20 cellular contexts compared by ENCODE assay signal in genomic region chr6:30198166-30199084, GRCh38. TPM values are rescaled to one million over a fixed set of nuclear protein-coding genes. Genes with fewer than 3 reads are reported as not detected.
DNase-seq lines count a peak whose midpoint lies in the region; ATAC-seq and TF ChIP-seq lines count a peak whose summit lies in the region.
"Had no signal": no experiment of that assay in that cellular context is flagged by ENCODE, and none has a peak within 500 bp of the region (broad histone marks: within the 10 kb centered on the region; RNA-seq: fewer than 3 reads in every experiment).

No MANE protein-coding gene starts in this region.

- peaks cover 4 to 92% of the 10 kb centered on the region in 2 donors for H3K36me3 ChIP-seq in neuronal stem cell (replicated peaks in 1 of 2; ENCODE audit: control insufficient read depth in 2 of 2, insufficient read depth in 2 of 2, low read length in 2 of 2)
- H3K36me3 ChIP-seq in transverse colon = peaks cover 0 to 52% (median 15%) of the 10 kb centered on the region in 4 donors

- H3K9ac ChIP-seq in neuronal stem cell (ENCODE audit: low read depth, low read length, poor library complexity) = peak overlapping the region; percentile 12
- H3K9ac ChIP-seq: GM23248 had no signal

- H2BK120ac ChIP-seq in neuronal stem cell (ENCODE audit: low read depth, low read length) = no peak overlapping the region

- H3K9me3 ChIP-seq in neuronal stem cell (replicated peaks in 1 of 2; ENCODE audit: control insufficient read depth in 2 of 2, insufficient read depth in 1 of 2, low read depth in 1 of 2, low read length in 2 of 2) (no peaks in the 10 kb centered on the region), transverse colon (no peaks in the 10 kb centered on the region)

- H3K4me3 Mint-ChIP-seq in CD14-positive monocyte = no peak overlapping the region
- H3K4me3 Mint-ChIP-seq: CD4-positive, alpha-beta memory T cell had no signal

- H3K27me3 ChIP-seq in neuronal stem cell (ENCODE audit: control insufficient read depth in 3 of 3, insufficient read depth in 3 of 3, low read depth in 1 of 3, low read length in 3 of 3) (no peaks in the 10 kb centered on the region), transverse colon (no peaks in the 10 kb centered on the region)

- peaks cover 57 to 74% of the 10 kb centered on the region in 2 donors for H3K36me3 Mint-ChIP-seq in CD14-positive monocyte

- no peak overlapping the region for H2AK5ac ChIP-seq in neuronal stem cell (ENCODE audit: low read depth, low read length)

- peak; percentile 12 for TF ChIP-seq POLR2A in GM18951 (IDR thresholded peaks at IDR 0.05; ENCODE audit: extremely low read depth, insufficient read depth, insufficient read length)
- no peak for TF ChIP-seq POLR2A in transverse colon (IDR thresholded peaks at IDR 0.05)

- H3K4me1 ChIP-seq in neuronal stem cell (ENCODE audit: control insufficient read depth in 2 of 2, insufficient read depth in 1 of 2, low read depth in 1 of 2, low read length in 2 of 2) (peaks cover 0 to 1% of the 10 kb centered on the region in 2 donors), transverse colon (peaks cover 0 to 21% (median 16%) of the 10 kb centered on the region in 4 donors)

- H3K27me3 Mint-ChIP-seq in CD14-positive monocyte (ENCODE audit: low read depth in 3 of 3) = peaks cover 0 to 2% (median 0%) of the 10 kb centered on the region in 3 donors
- H3K27me3 Mint-ChIP-seq: CD4-positive, alpha-beta memory T cell had no signal

- in situ Hi-C loops in GM18951 (cut with MboI; ENCODE audit: low sequenced_read_pairs, unreplicated experiment) (loop anchor here (25.0 kb wide), 1 partner anchor 336 kb away; no protein-coding TSS in a partner anchor), transverse colon (cut with MboI; ENCODE audit: low pct_ligation_motif_present in 1 of 4, low pct_unique_long_range_greater_than_20kb in 1 of 4, low sequenced_read_pairs in 3 of 4) (loop anchor here in 1 of 4 donors (25.0 kb wide), 1 partner anchor 336 kb away; no protein-coding TSS in a partner anchor)

- peaks cover 37% of the 10 kb centered on the region for H3K4me1 Mint-ChIP-seq in CD14-positive monocyte

- TF ChIP-seq CTCF in CD14-positive monocyte (IDR thresholded peaks at IDR 0.05) = no peak
- TF ChIP-seq CTCF in transverse colon (IDR thresholded peaks at IDR 0.05) = no peak

- H2BK5ac ChIP-seq in neuronal stem cell (ENCODE audit: low read length) = peak overlapping the region; percentile 13

- DNase-seq in CD14-positive monocyte (ENCODE audit: low spot score) (no peak), neuronal stem cell (ENCODE audit: low spot score) (no peak), transverse colon (no peak), NCI-H1436 treated with DMSO at 0.1 percent for 48 hours (lab: John Stamatoyannopoulos, UW) (no peak), NCI-H524 (lab: John Stamatoyannopoulos, UW) (no peak)
- DNase-seq: AML-193; CD4-positive, alpha-beta memory T cell; DMS79; GM23248; HCEC 1CT; NCI-H187 treated with DMSO at 0.1 percent for 48 hours; NCI-H446; NK-92 treated with Interleukin-12 subunit alpha and Interleukin-12 subunit beta, amount 100 ng/mL, for 24 hours; SIG-M5 had no signal

- no peak overlapping the region for H3K18ac ChIP-seq in neuronal stem cell (ENCODE audit: low read length)

- no peak for TF ChIP-seq EP300 in transverse colon (IDR thresholded peaks at IDR 0.05; ENCODE audit: low read depth)

- peaks cover 0 to 3% (median 0%) of the 10 kb centered on the region in 7 donors for H3K9me3 Mint-ChIP-seq in CD14-positive monocyte

- WGBS in neuronal stem cell (ENCODE audit: extremely low coverage in 2 of 2, insufficient read length in 2 of 2, insufficient replicate concordance in 1 of 2), 2 donors = no CpG with 5 or more reads among the region's 34 CpGs
- 93% methylated on average over 8 to 31 of the region's 34 CpGs for WGBS in transverse colon (ENCODE audit: low coverage in 1 of 2), 2 donors

- peak overlapping the region in 1 of 2 donors; percentile 24 for H3K4me3 ChIP-seq in neuronal stem cell (ENCODE audit: low read length in 2 of 2)
- H3K4me3 ChIP-seq in transverse colon = no peak overlapping the region
- H3K4me3 ChIP-seq: GM23248 had no signal

- H3K4me2 ChIP-seq in neuronal stem cell (ENCODE audit: insufficient read depth, low read length, poor library complexity, severe bottlenecking) = no peak overlapping the region

- H2BK15ac ChIP-seq in neuronal stem cell (ENCODE audit: low read length) = no peak overlapping the region

- H2AFZ ChIP-seq in neuronal stem cell (ENCODE audit: low read length) = no peak overlapping the region
- H2AFZ ChIP-seq: GM23248 had no signal

- peak; percentile 39 for ATAC-seq in esophagus mucosa

- no peak overlapping the region for H2BK12ac ChIP-seq in neuronal stem cell (ENCODE audit: low read length)

- H3K14ac ChIP-seq in neuronal stem cell (ENCODE audit: low read length) = no peak overlapping the region

- no peak overlapping the region for H4K91ac ChIP-seq in neuronal stem cell (ENCODE audit: low read depth, low read length, poor library complexity)

- no peaks in the 10 kb centered on the region for H3K79me1 ChIP-seq in neuronal stem cell (ENCODE audit: low read depth, low read length)

- no peak overlapping the region for H3K4ac ChIP-seq in neuronal stem cell (ENCODE audit: low read length)

- H3K27ac ChIP-seq in neuronal stem cell (replicated peaks; ENCODE audit: low read length) = no peak overlapping the region
- no peak overlapping the region for H3K27ac ChIP-seq in transverse colon
- H3K27ac ChIP-seq: GM23248 had no signal

- no peak overlapping the region for H4K8ac ChIP-seq in neuronal stem cell (ENCODE audit: low read depth, low read length)

- peak overlapping the region in 6 of 7 donors; percentile 17 to 80 (median 54) for H3K27ac Mint-ChIP-seq in CD14-positive monocyte

- intact Hi-C loops in CD14-positive monocyte (cut with micrococcal nuclease) (no loop called here), transverse colon (cut with DNase I; ENCODE audit: low total_unique reads) (no loop called here)

- no peak overlapping the region for H3K23ac ChIP-seq in neuronal stem cell (ENCODE audit: low read depth, low read length, poor library complexity)

RNA-seq across cellular contexts. Expression of gene TRIM26, which starts 14.8 kb away (rescaled TPM):
- 10 to 100 TPM; 16.4 to 26.0 TPM for polyA plus RNA-seq in CD14-positive monocyte
- total RNA-seq in esophagus mucosa (48.3 TPM), transverse colon (10 to 100 TPM; 19.5 to 92.0 (median 53.2) TPM)
- polyA plus RNA-seq in neuronal stem cell (2013, experiment 1 of 2) = 8.7 TPM
- polyA plus RNA-seq in neuronal stem cell (2013, experiment 2 of 2) = 8.4 TPM

RNA-seq across cellular contexts. Expression of gene TRIM15, which starts 35.1 kb away (rescaled TPM):
- not detected for polyA plus RNA-seq in CD14-positive monocyte
- not detected for total RNA-seq in esophagus mucosa
- 0.07 TPM for polyA plus RNA-seq in neuronal stem cell (2013, experiment 1 of 2)
- polyA plus RNA-seq in neuronal stem cell (2013, experiment 2 of 2) = 0.04 TPM
- 10 to 100 TPM in 3 of 4 donors, 1 to 10 TPM in 1; 5.8 to 90.7 (median 51.8) TPM for total RNA-seq in transverse colon
- total RNA-seq: CD4-positive, alpha-beta memory T cell; GM23248; HT1080; LHCN-M2; OCI-LY7; RPMI7951 had no signal
- polyA plus RNA-seq: CD4-positive, alpha-beta memory T cell; GM23248 had no signal

RNA-seq across cellular contexts. Expression of gene TRIM10, which starts 37.4 kb away (rescaled TPM):
- not detected for polyA plus RNA-seq in CD14-positive monocyte
- total RNA-seq in esophagus mucosa (not detected), transverse colon (10 to 100 TPM in 1 of 4 donors, 1 to 10 TPM in 2, under 1 TPM in 1; 0.20 to 19.8 (median 3.7) TPM)
- polyA plus RNA-seq in neuronal stem cell (2013, experiment 1 of 2) = not detected
- polyA plus RNA-seq in neuronal stem cell (2013, experiment 2 of 2) = not detected
- total RNA-seq: CD4-positive, alpha-beta memory T cell; HT1080; LHCN-M2; OCI-LY7; RPMI7951 had no signal
- polyA plus RNA-seq: CD4-positive, alpha-beta memory T cell; GM23248 had no signal
